In genomic region chr18:35041752-35042379, GRCh38 we compare ENCODE assay signal across 8 cellular contexts. TPM values are rescaled to one million over a fixed set of nuclear protein-coding genes. Genes with fewer than 3 reads are reported as not detected.
DNase-seq lines count a peak whose midpoint lies in the region; ATAC-seq and TF ChIP-seq lines count a peak whose summit lies in the region.

No MANE protein-coding gene starts in this region.

- H3K27me3 Mint-ChIP-seq in activated CD4-positive, alpha-beta T cell treated with anti-CD3 and anti-CD28 coated beads, Interleukin-2, amount 10 ng/mL, durations not matched to agents 7 days and 5 days: no peaks in the 10 kb centered on the region

- WGBS in lower leg skin, 2 donors: 3 to 5% methylated on average over 13 of the region's 13 CpGs
- under 1% methylated on average over 13 of the region's 13 CpGs for WGBS in thymus

- ATAC-seq in HG02884 (IDR thresholded peaks at IDR 0.05; ENCODE audit: unreplicated experiment): no peak

- H3K27ac ChIP-seq in thymus (ENCODE audit: low read depth): peak overlapping the region; percentile 98

- H3K36me3 Mint-ChIP-seq in activated CD4-positive, alpha-beta T cell treated with anti-CD3 and anti-CD28 coated beads, Interleukin-2, amount 10 ng/mL, durations not matched to agents 7 days and 5 days (ENCODE audit: low read depth): peaks cover 5% of the 10 kb centered on the region

- peak overlapping the region; percentile 89 for H3K4me3 Mint-ChIP-seq in activated CD4-positive, alpha-beta T cell treated with anti-CD3 and anti-CD28 coated beads, Interleukin-2, amount 10 ng/mL, durations not matched to agents 7 days and 5 days

- TF ChIP-seq POLR2A in lower leg skin (IDR thresholded peaks at IDR 0.05): no peak

- H3K36me3 ChIP-seq in NT2/D1 (ENCODE audit: insufficient read depth, insufficient read length, low read length) (no peaks in the 10 kb centered on the region), thymus (ENCODE audit: control insufficient read depth, insufficient read depth) (no peaks in the 10 kb centered on the region)

- peak overlapping the region; percentile 95 for H3K27ac Mint-ChIP-seq in activated CD4-positive, alpha-beta T cell treated with anti-CD3 and anti-CD28 coated beads, Interleukin-2, amount 10 ng/mL, durations not matched to agents 7 days and 5 days

- H3K9me3 Mint-ChIP-seq in activated CD4-positive, alpha-beta T cell treated with anti-CD3 and anti-CD28 coated beads, Interleukin-2, amount 10 ng/mL, durations not matched to agents 7 days and 5 days: no peaks in the 10 kb centered on the region

- H3K4me1 ChIP-seq in NT2/D1 (ENCODE audit: insufficient read depth, insufficient read length): no peaks in the 10 kb centered on the region
- peaks cover 24% of the 10 kb centered on the region for H3K4me1 ChIP-seq in thymus (ENCODE audit: control insufficient read depth, insufficient read depth, low read length)

- POLR2A ChIA-PET in activated CD4-positive, alpha-beta T cell treated with anti-CD3 and anti-CD28 coated beads, Interleukin-2, amount 10 ng/mL, durations not matched to agents 7 days and 5 days (lab: Charles Lee): interaction anchor here (0.6 to 2.1 kb wide), 4 partner anchors 12 to 248 kb away, joined by 3 to 11 read pairs (median 6); partner anchors contain the start of gene ZSCAN30

- CTCF ChIA-PET in activated CD4-positive, alpha-beta T cell treated with anti-CD3 and anti-CD28 coated beads, Interleukin-2, amount 10 ng/mL, durations not matched to agents 7 days and 5 days (lab: Charles Lee): interaction anchor here (0.7 to 4.2 kb wide), 7 partner anchors 8 to 432 kb away, joined by 3 to 30 read pairs (median 6); no protein-coding TSS in a partner anchor

- peak overlapping the region; percentile 84 for H3K9ac ChIP-seq in NT2/D1 (ENCODE audit: insufficient read length, low read depth)

- peak overlapping the region; percentile 67 for H3K4me3 ChIP-seq in NT2/D1 (ENCODE audit: insufficient read length, low read depth)
- H3K4me3 ChIP-seq in cardiac fibroblast (replicated peaks in 1 of 2; ENCODE audit: low read depth in 2 of 2, low read length in 2 of 2): peak overlapping the region; percentile 92
- peak overlapping the region; percentile 50 for H3K4me3 ChIP-seq in lower leg skin (ENCODE audit: low read depth, poor library complexity, severe bottlenecking)
- peak overlapping the region; percentile 94 for H3K4me3 ChIP-seq in thymus (ENCODE audit: low read length)

- peaks cover 57% of the 10 kb centered on the region for H3K4me1 Mint-ChIP-seq in activated CD4-positive, alpha-beta T cell treated with anti-CD3 and anti-CD28 coated beads, Interleukin-2, amount 10 ng/mL, durations not matched to agents 7 days and 5 days

- DNase-seq in activated CD4-positive, alpha-beta T cell treated with anti-CD3 and anti-CD28 coated beads, Interleukin-2, amount 10 ng/mL, durations not matched to agents 7 days and 5 days: peak; percentile 32
- no peak for DNase-seq in activated CD4-positive, alpha-beta T cell treated with anti-CD3 and anti-CD28 coated beads for 4 hours
- DNase-seq in NT2/D1 (ENCODE audit: low read depth, low spot score) (no peak), cardiac fibroblast (ENCODE audit: low read depth in 2 of 2) (peak; percentile 12 to 32), lower leg skin (ENCODE audit: low spot score in 2 of 2) (no peak), KG1 (lab: John Stamatoyannopoulos, UW) (no peak)

- no peaks in the 10 kb centered on the region for H3K27me3 ChIP-seq in NT2/D1 (ENCODE audit: insufficient read depth, insufficient read length)
- no peaks in the 10 kb centered on the region for H3K27me3 ChIP-seq in thymus (ENCODE audit: control insufficient read depth, insufficient read depth)

- TF ChIP-seq CTCF in cardiac fibroblast (IDR thresholded peaks at IDR 0.05; ENCODE audit: low read depth, low read length) (no peak), lower leg skin (IDR thresholded peaks at IDR 0.05) (no peak)

- intact Hi-C loops in lower leg skin (cut with DNase I; ENCODE audit: low total_unique reads): no loop called here

- H3K9me3 ChIP-seq in NT2/D1 (ENCODE audit: insufficient read depth, low read length): no peaks in the 10 kb centered on the region
- peaks cover 1% of the 10 kb centered on the region for H3K9me3 ChIP-seq in thymus (ENCODE audit: control insufficient read depth)

RNA-seq across cellular contexts. Expression of gene MAPRE2, which starts 0.7 kb away (rescaled TPM):
- total RNA-seq in activated CD4-positive, alpha-beta T cell treated with anti-CD3 and anti-CD28 coated beads, Interleukin-2, amount 10 ng/mL, durations not matched to agents 7 days and 5 days: 10 to 100 TPM; 48.6 to 61.9 TPM
- total RNA-seq in lower leg skin: 10 to 100 TPM; 21.8 to 57.7 (median 40.0) TPM
- 41.2 TPM for polyA plus RNA-seq in thymus

Comparison
In these comparisons a context has a peak if more than half of its experiments do, and no peak if none do; other contexts are left out.
1. DNase-seq: peak in activated CD4-positive, alpha-beta T cell treated with anti-CD3 and anti-CD28 coated beads, Interleukin-2, amount 10 ng/mL, durations not matched to agents 7 days and 5 days (single experiment) and cardiac fibroblast (2 of 2); none in activated CD4-positive, alpha-beta T cell treated with anti-CD3 and anti-CD28 coated beads for 4 hours (0 of 2), NT2/D1 (single experiment), lower leg skin (0 of 2) and KG1 (single experiment).
2. Peak in every context shown above with its lines, with median percentiles within 50 percentile points of each other: H3K4me3 ChIP-seq.